ENCODE assay signal across 24 cellular contexts in the genomic region with DNA sequence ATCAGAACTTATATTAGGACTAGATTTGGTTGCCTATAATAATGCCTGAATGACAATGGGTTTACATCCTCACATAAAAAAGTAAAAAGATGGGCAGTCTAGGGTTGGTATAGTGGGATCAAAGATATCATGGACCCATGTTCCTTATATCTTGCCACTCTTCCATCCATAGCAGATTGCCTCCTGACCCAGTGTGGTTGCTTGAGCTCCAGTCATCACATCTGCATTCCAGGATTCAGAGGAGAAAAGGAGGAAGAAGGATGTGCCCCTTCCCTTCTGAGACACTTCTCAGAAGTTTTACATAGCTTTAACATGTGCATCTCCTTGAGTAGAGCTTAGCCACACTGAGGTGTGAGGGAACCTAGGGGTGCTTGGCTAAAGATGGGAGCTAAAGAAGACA. TPM values are rescaled to one million over a fixed set of nuclear protein-coding genes. Genes with fewer than 3 reads are reported as not detected.
DNase-seq lines count a peak whose midpoint lies in the region; ATAC-seq, FAIRE-seq and TF ChIP-seq lines count a peak whose summit lies in the region.
"Had no signal": no experiment of that assay in that cellular context is flagged by ENCODE, and none has a peak within 500 bp of the region (broad histone marks: within the 10 kb centered on the region; RNA-seq: fewer than 3 reads in every experiment).

No MANE protein-coding gene starts in this region.

- no peak for TF ChIP-seq POLR2A in K562 (conservative IDR thresholded peaks at IDR 0.05)

- H3K27me3 Mint-ChIP-seq in activated CD8-positive, alpha-beta memory T cell treated with anti-CD3 and anti-CD28 coated beads, Interleukin-2, amount 10 ng/mL, durations not matched to agents 7 days and 5 days = peaks cover 15% of the 10 kb centered on the region
- H3K27me3 Mint-ChIP-seq in WTC11 (ENCODE audit: low read depth) = no peaks in the 10 kb centered on the region
- H3K27me3 Mint-ChIP-seq: B cell had no signal

- no TSS peak for BruUV-seq in K562 (replicated peaks; lab: Mats Ljungman, UMichigan)

- H3K9ac ChIP-seq in K562 (ENCODE audit: insufficient read depth in 1 of 2, low read depth in 2 of 2, low read length in 2 of 2) = no peak overlapping the region
- H3K9ac ChIP-seq: BLaER1 treated with 17β-estradiol and CSF1 and Interleukin-3, amounts not matched to agents 10 nM and 100 nM had no signal

- H3K36me3 ChIP-seq in HEK293 (ENCODE audit: control insufficient read depth in 2 of 2, insufficient read depth in 1 of 2, low read length in 2 of 2) = no peaks in the 10 kb centered on the region
- no peaks in the 10 kb centered on the region for H3K36me3 ChIP-seq in K562 (ENCODE audit: control insufficient read depth, insufficient read depth, low read length)
- H3K36me3 ChIP-seq: BLaER1 treated with 17β-estradiol and CSF1 and Interleukin-3, amounts not matched to agents 10 nM and 100 nM had no signal

- H3K4me1 ChIP-seq in HEK293 (ENCODE audit: control insufficient read depth, insufficient read depth, low read length) (no peaks in the 10 kb centered on the region), K562 (replicated peaks in 1 of 2; ENCODE audit: control insufficient read depth in 2 of 2, insufficient read depth in 2 of 2, low read length in 2 of 2) (no peaks in the 10 kb centered on the region)
- H3K4me1 ChIP-seq: BLaER1 treated with 17β-estradiol and CSF1 and Interleukin-3, amounts not matched to agents 10 nM and 100 nM had no signal

- H4K20me1 ChIP-seq in K562 (replicated peaks; ENCODE audit: control insufficient read depth, insufficient read depth, low read length) = no peaks in the 10 kb centered on the region

- TF ChIP-seq EP300 in K562 (IDR thresholded peaks at IDR 0.05; ENCODE audit: low read length) = no peak

- no peak overlapping the region for H3K27ac ChIP-seq in HEK293 (ENCODE audit: extremely low read depth, low read depth, low read length)
- no peak overlapping the region for H3K27ac ChIP-seq in K562 (ENCODE audit: extremely low read depth, low read depth, low read length)
- H3K27ac ChIP-seq: 22Rv1; A549; BLaER1 treated with 17β-estradiol and CSF1 and Interleukin-3, amounts not matched to agents 10 nM and 100 nM; C4-2B had no signal

- POLR2A ChIA-PET in HEK293 (lab: Yijun Ruan, JAX) (interaction anchor here (1.0 kb wide), 1 partner anchor 21 kb away, joined by 3 read pairs; no protein-coding TSS in a partner anchor), WTC11 (lab: Charles Lee) (no interaction called here), K562 (lab: Yijun Ruan, JAX) (interaction anchor here (0.8 kb wide), 1 partner anchor 263 kb away, joined by 3 read pairs; no protein-coding TSS in a partner anchor)

- peaks cover 9% of the 10 kb centered on the region for H3K4me1 Mint-ChIP-seq in activated CD8-positive, alpha-beta memory T cell treated with anti-CD3 and anti-CD28 coated beads, Interleukin-2, amount 10 ng/mL, durations not matched to agents 7 days and 5 days
- peaks cover 24% of the 10 kb centered on the region for H3K4me1 Mint-ChIP-seq in WTC11

- H3K27me3 ChIP-seq in K562 (ENCODE audit: control insufficient read depth in 2 of 2, insufficient read depth in 2 of 2, low read length in 2 of 2) = peaks cover 5 to 28% of the 10 kb centered on the region in 2 experiments; a peak in 3 of 5 replicates
- H3K27me3 ChIP-seq: BLaER1 treated with 17β-estradiol and CSF1 and Interleukin-3, amounts not matched to agents 10 nM and 100 nM had no signal

- H2AFZ ChIP-seq in K562 (ENCODE audit: low read depth, low read length) = no peak overlapping the region

- H3K9me3 ChIP-seq in HEK293 (ENCODE audit: control insufficient read depth, insufficient read depth, low read depth, low read length) (no peaks in the 10 kb centered on the region), K562 (replicated peaks; ENCODE audit: control insufficient read depth, insufficient read depth, low read depth, low read length) (no peaks in the 10 kb centered on the region)
- H3K9me3 ChIP-seq: A549, Caco-2 had no signal

- TF ChIP-seq CTCF in HEK293 (tag by site-specific recombination; IDR thresholded peaks at IDR 0.05) (no peak), WTC11 (IDR thresholded peaks at IDR 0.05) (no peak), K562 (IDR thresholded peaks at IDR 0.05 in 2 of 3, conservative IDR thresholded peaks at IDR 0.05 in 1 of 3; ENCODE audit: insufficient read depth in 2 of 3, low read depth in 1 of 3, low read length in 3 of 3) (no peak)

- H3K36me3 Mint-ChIP-seq in activated CD8-positive, alpha-beta memory T cell treated with anti-CD3 and anti-CD28 coated beads, Interleukin-2, amount 10 ng/mL, durations not matched to agents 7 days and 5 days = no peaks in the 10 kb centered on the region
- H3K36me3 Mint-ChIP-seq in WTC11 = peaks cover 5% of the 10 kb centered on the region; the same call in 1 of the 2 replicates
- H3K36me3 Mint-ChIP-seq: CD8-positive, alpha-beta T cell had no signal

- H3K4me3 ChIP-seq in HEK293 (ENCODE audit: low read depth, low read length) = no peak overlapping the region
- H3K4me3 ChIP-seq in K562 = no peak overlapping the region
- H3K4me3 ChIP-seq: A549; BLaER1 treated with 17β-estradiol and CSF1 and Interleukin-3, amounts not matched to agents 10 nM and 100 nM had no signal

- FAIRE-seq in K562 (lab: Jason Lieb, UNC) = no peak
- FAIRE-seq: A549, D721Med, G401.6, GM12892, GM18507 had no signal

- intact Hi-C loops in K562 (cut with micrococcal nuclease) = no loop called here

- no peak overlapping the region for H3K4me3 Mint-ChIP-seq in activated CD8-positive, alpha-beta memory T cell treated with anti-CD3 and anti-CD28 coated beads, Interleukin-2, amount 10 ng/mL, durations not matched to agents 7 days and 5 days
- no peak overlapping the region for H3K4me3 Mint-ChIP-seq in WTC11
- H3K4me3 Mint-ChIP-seq: B cell; CD4-positive, alpha-beta T cell; CD8-positive, alpha-beta T cell had no signal

- no peak for TF ChIP-seq RAD21 in K562 (CRISPR knock-in tag; conservative IDR thresholded peaks at IDR 0.05 in 1 of 2, IDR thresholded peaks at IDR 0.05 in 1 of 2)

- no peak overlapping the region for H3K4me2 ChIP-seq in K562 (ENCODE audit: insufficient read depth, low read length)
- H3K4me2 ChIP-seq: A549; BLaER1 treated with 17β-estradiol and CSF1 and Interleukin-3, amounts not matched to agents 10 nM and 100 nM had no signal

- no peaks in the 10 kb centered on the region for H3K9me3 Mint-ChIP-seq in activated CD8-positive, alpha-beta memory T cell treated with anti-CD3 and anti-CD28 coated beads, Interleukin-2, amount 10 ng/mL, durations not matched to agents 7 days and 5 days (ENCODE audit: low read depth)
- H3K9me3 Mint-ChIP-seq in WTC11 = peaks cover 6% of the 10 kb centered on the region
- H3K9me3 Mint-ChIP-seq: CD4-positive, alpha-beta T cell; CD8-positive, alpha-beta T cell had no signal

- no peak overlapping the region for H3K27ac Mint-ChIP-seq in activated CD8-positive, alpha-beta memory T cell treated with anti-CD3 and anti-CD28 coated beads, Interleukin-2, amount 10 ng/mL, durations not matched to agents 7 days and 5 days
- H3K27ac Mint-ChIP-seq in WTC11 = no peak overlapping the region
- H3K27ac Mint-ChIP-seq: B cell; CD4-positive, alpha-beta T cell; CD8-positive, alpha-beta T cell had no signal

- CTCF ChIA-PET in activated CD8-positive, alpha-beta memory T cell treated with anti-CD3 and anti-CD28 coated beads, Interleukin-2, amount 10 ng/mL, durations not matched to agents 7 days and 5 days (lab: Charles Lee) = interaction anchor here (1.8 to 6.6 kb wide), 2 partner anchors 262 to 289 kb away, joined by 3 to 122 read pairs; no protein-coding TSS in a partner anchor
- CTCF ChIA-PET in HEK293 (lab: Yijun Ruan, JAX) = interaction anchor here (0.6 to 11.2 kb wide), 9 partner anchors 10 to 487 kb away, joined by 3 to 188 read pairs (median 4); a partner anchor contains a TSS
- CTCF ChIA-PET in WTC11 (lab: Charles Lee) = interaction anchor here (0.6 kb wide), 1 partner anchor 479 kb away, joined by 3 read pairs; no protein-coding TSS in a partner anchor
- CTCF ChIA-PET in K562 (lab: Yijun Ruan, JAX; ENCODE audit: low intra/inter-chr PET ratio) = interaction anchor here (1.8 kb wide), 1 partner anchor 263 kb away, joined by 6 read pairs; no protein-coding TSS in a partner anchor

- in situ Hi-C loops in K562 (cut with MboI) = loop anchor here (25.0 kb wide), 1 partner anchor 975 kb away; a partner anchor contains a TSS

- no peak for ATAC-seq in activated CD8-positive, alpha-beta memory T cell treated with anti-CD3 and anti-CD28 coated beads, Interleukin-2, amount 10 ng/mL, durations not matched to agents 7 days and 5 days
- ATAC-seq in WTC11 = no peak
- ATAC-seq in K562 = no peak
- ATAC-seq in GM19452 (IDR thresholded peaks at IDR 0.05; ENCODE audit: unreplicated experiment) = no peak
- ATAC-seq: A549; CD8-positive, alpha-beta T cell had no signal

- H3K9me1 ChIP-seq in K562 (ENCODE audit: control insufficient read depth, insufficient read depth, low read length) = no peaks in the 10 kb centered on the region

- H3K79me2 ChIP-seq in K562 (ENCODE audit: control insufficient read depth, insufficient read depth, low read length) = no peaks in the 10 kb centered on the region

- DNase-seq in activated CD8-positive, alpha-beta memory T cell treated with anti-CD3 and anti-CD28 coated beads, Interleukin-2, amount 10 ng/mL, durations not matched to agents 7 days and 5 days = peak; percentile 15
- DNase-seq in activated CD8-positive, alpha-beta memory T cell treated with anti-CD3 and anti-CD28 coated beads, Interleukin-2, amount 50 U/mL, for 4 hours = no peak
- no peak for DNase-seq in WTC11 (ENCODE audit: low spot score)
- DNase-seq in K562 (ENCODE audit: extremely low read depth in 1 of 4, low spot score in 3 of 4) = no peak
- DNase-seq in NCI-H128 (lab: John Stamatoyannopoulos, UW; ENCODE audit: unreplicated experiment) = no peak
- no peak for DNase-seq in T-helper 9 cell
- DNase-seq: AML-193; Caco-2; Calu3; CD4-positive, alpha-beta T cell; CD8-positive, alpha-beta T cell; DMS79 treated with DMSO at 0.1 percent for 48 hours; GF-D8 had no signal

RNA-seq across cellular contexts. Expression of a gene that starts 22.9 kb away (rescaled TPM):
- 1 to 10 TPM; 1.9 to 4.4 TPM for total RNA-seq in activated CD8-positive, alpha-beta memory T cell treated with anti-CD3 and anti-CD28 coated beads, Interleukin-2, amount 10 ng/mL, durations not matched to agents 7 days and 5 days
- total RNA-seq in WTC11 (2021) = 26.1 to 28.5 TPM (median 27.4 TPM) in 3 replicates
- 14.4 and 14.5 TPM in 2 replicates for total RNA-seq in K562 (2011; cell fraction: chromatin; rRNA removed; ENCODE audit: low replicate concordance)
- 6.3 and 10.0 TPM in 2 replicates for total RNA-seq in K562 (2011; cell fraction: nucleolus; rRNA removed)
- 11.3 and 14.1 TPM in 2 replicates for total RNA-seq in K562 (2011; cell fraction: nucleoplasm; rRNA removed)
- total RNA-seq in K562 (2014; rRNA removed) = 1.5 and 1.6 TPM in 2 replicates
- total RNA-seq in K562 (2014; rRNA removed; fragmentation: Illumina TruSeq; extraction: Trizol) = 1.2 and 1.9 TPM in 2 replicates
- 1.3 and 1.5 TPM in 2 replicates for total RNA-seq in K562 (2015; rRNA removed; fragmentation: Illumina TruSeq; extraction: Trizol)
- total RNA-seq in K562 (2021) = 1.9 and 2.6 TPM in 2 replicates
- polyA plus RNA-seq in K562 (2011; rRNA removed) = 1.2 and 1.5 TPM in 2 replicates
- 0.83 and 1.1 TPM in 2 replicates for polyA plus RNA-seq in K562 (2011; cell fraction: cytosol; rRNA removed)
- 4.3 and 6.0 TPM in 2 replicates for polyA plus RNA-seq in K562 (2011; cell fraction: nucleus; rRNA removed)
- polyA plus RNA-seq in K562 (2012) = 1.4 and 2.7 TPM in 2 replicates
- polyA plus RNA-seq in K562 (2014; fragmentation: Illumina TruSeq; extraction: Trizol) = 1.9 and 2.2 TPM in 2 replicates
- polyA plus RNA-seq in K562 (2014; fragmentation: Nextera tagmentation; extraction: Ambion mirVana) = under 1 TPM; 0.04 to 0.20 TPM
- polyA plus RNA-seq in K562 (2014; rRNA removed) = 1.5 and 6.3 TPM in 2 replicates
- 1.2 and 2.2 TPM in 2 replicates for polyA minus RNA-seq in K562 (2011; rRNA and poly(A)+ RNA removed)
- 1.6 TPM in 1 of 2 replicates, not detected in the other for polyA minus RNA-seq in K562 (2011; cell fraction: cytosol; rRNA and poly(A)+ RNA removed)
- polyA minus RNA-seq in K562 (2011; cell fraction: nucleus; rRNA and poly(A)+ RNA removed) = 1.9 and 4.4 TPM in 2 replicates
